ENCODE assay signal across 2 cellular contexts in genomic region chr5:81835813-81836458, GRCh38.
TF ChIP-seq lines count a peak whose summit lies in the region.

No MANE protein-coding gene starts in this region.

TF ChIP-seq in GM23338, 12 proteins besides CTCF, POLR2A, EP300 and RAD21 (continued from another document):
- TF ChIP-seq STAT1 (IDR thresholded peaks at IDR 0.05; ENCODE audit: unreplicated experiment) (no peak), REST (IDR thresholded peaks at IDR 0.05; ENCODE audit: unreplicated experiment) (no peak), ZNF114 (CRISPR knock-in tag; IDR thresholded peaks at IDR 0.05) (no peak), NANOG (IDR thresholded peaks at IDR 0.05; ENCODE audit: borderline replicate concordance) (no peak), ZNF331 (CRISPR knock-in tag; IDR thresholded peaks at IDR 0.05; ENCODE audit: low read depth) (no peak), ZNF462 (CRISPR knock-in tag; IDR thresholded peaks at IDR 0.05) (no peak)

TF ChIP-seq in SK-N-SH, 30 proteins besides CTCF, POLR2A, EP300 and RAD21 (continued from another document):
- no peak for TF ChIP-seq USF2 (IDR thresholded peaks at IDR 0.05; ENCODE audit: borderline replicate concordance, low read depth, low read length)
- TF ChIP-seq TCF12 (IDR thresholded peaks at IDR 0.05) = peak; percentile 96
- no peak for TF ChIP-seq TAF1 (IDR thresholded peaks at IDR 0.05; ENCODE audit: borderline replicate concordance, low read depth, low read length)
- TF ChIP-seq GATA2 (CRISPR knock-in tag; IDR thresholded peaks at IDR 0.05) = peak; percentile 89
- TF ChIP-seq RFX5 (IDR thresholded peaks at IDR 0.05; ENCODE audit: low read length) = no peak
- peak; percentile 62; the same call in 1 of the 2 replicates for TF ChIP-seq FOXM1 (IDR thresholded peaks at IDR 0.05; ENCODE audit: low read depth)
- TF ChIP-seq FOXJ3 (CRISPR knock-in tag; IDR thresholded peaks at IDR 0.05) = peak; percentile 64; the same call in 1 of the 2 replicates
- 0 out of 2 replicates have a peak, but pooled peaks have one; percentile 46 for TF ChIP-seq YY1 (IDR thresholded peaks at IDR 0.05; ENCODE audit: low read depth)
- 0 out of 2 replicates have a peak, but pooled peaks have one; percentile 10 for TF ChIP-seq ELF1 (IDR thresholded peaks at IDR 0.05)
- TF ChIP-seq MXI1 (IDR thresholded peaks at IDR 0.05; ENCODE audit: low read depth, low read length) = peak; percentile 54; the same call in 1 of the 2 replicates
- TF ChIP-seq REST (IDR thresholded peaks at IDR 0.05; ENCODE audit: low read depth, low read length) = no peak
- no peak for TF ChIP-seq GABPA (IDR thresholded peaks at IDR 0.05; ENCODE audit: low read depth)
- TF ChIP-seq JUND (IDR thresholded peaks at IDR 0.05) = peak; percentile 82
- TF ChIP-seq IRF3 (IDR thresholded peaks at IDR 0.05; ENCODE audit: low read depth, low read length) = no peak
- no peak for TF ChIP-seq EZH2phosphoT487 (IDR thresholded peaks at IDR 0.05; ENCODE audit: borderline replicate concordance, low read depth)
- peak; percentile 34; the same call in 1 of the 2 replicates for TF ChIP-seq POLR2AphosphoS5 (IDR thresholded peaks at IDR 0.05; ENCODE audit: low read depth, low read length)
- TF ChIP-seq SMC3 (IDR thresholded peaks at IDR 0.05; ENCODE audit: low read depth, low read length) = no peak
- TF ChIP-seq NRF1 (IDR thresholded peaks at IDR 0.05; ENCODE audit: low read depth, low read length) = no peak
- TF ChIP-seq MEF2A (IDR thresholded peaks at IDR 0.05; ENCODE audit: borderline replicate concordance, low read depth) = 0 out of 2 replicates have a peak, but pooled peaks have one; percentile 24
- TF ChIP-seq USF1 (IDR thresholded peaks at IDR 0.05; ENCODE audit: borderline replicate concordance, low read depth) = no peak
- no peak for TF ChIP-seq MAX (IDR thresholded peaks at IDR 0.05; ENCODE audit: low read depth)
- peak; percentile 67; the same call in 1 of the 2 replicates for TF ChIP-seq NFIC (IDR thresholded peaks at IDR 0.05; ENCODE audit: borderline replicate concordance)
- TF ChIP-seq FOSL2 (IDR thresholded peaks at IDR 0.05; ENCODE audit: borderline replicate concordance, low read depth) = peak; percentile 53; the same call in 1 of the 2 replicates
- peak; percentile 59 for TF ChIP-seq RXRA (IDR thresholded peaks at IDR 0.05; ENCODE audit: borderline replicate concordance, low read depth)
- TF ChIP-seq PBX3 (IDR thresholded peaks at IDR 0.05) = peak; percentile 90
TF ChIP-seq in SK-N-SH: peak in this region for 18.
